1 cellular context compared by ENCODE assay signal in genomic region chr12:123532808-123533649, GRCh38.
TF ChIP-seq lines count a peak whose summit lies in the region.

No MANE protein-coding gene starts in this region.

TF ChIP-seq in HepG2, 621 proteins besides CTCF, POLR2A, EP300 and RAD21 (continued from another document and continues in another):
- TF ChIP-seq AGO1 (IDR thresholded peaks at IDR 0.05; ENCODE audit: low read depth, low read length, poor library complexity, severe bottlenecking) (no peak), ZNF737 (CRISPR knock-in tag; IDR thresholded peaks at IDR 0.05; ENCODE audit: borderline replicate concordance) (0 out of 2 replicates have a peak, but pooled peaks have one; percentile 26), HNRNPLL (IDR thresholded peaks at IDR 0.05; ENCODE audit: low read depth, low read length, poor library complexity, severe bottlenecking) (peak; percentile 59), HDAC2 (CRISPR knock-in tag; IDR thresholded peaks at IDR 0.05) (peak; percentile 73; the same call in 1 of the 2 replicates), ZFP82 (CRISPR knock-in tag; IDR thresholded peaks at IDR 0.05; ENCODE audit: borderline replicate concordance) (no peak), BRCA1 (CRISPR knock-in tag; IDR thresholded peaks at IDR 0.05) (no peak), THYN1 (CRISPR knock-in tag; IDR thresholded peaks at IDR 0.05; ENCODE audit: borderline replicate concordance, low read depth) (no peak), ZFP41 (CRISPR knock-in tag; IDR thresholded peaks at IDR 0.05; ENCODE audit: borderline replicate concordance) (peak; percentile 71; the same call in 1 of the 2 replicates), ZNF781 (CRISPR knock-in tag; IDR thresholded peaks at IDR 0.05; ENCODE audit: borderline replicate concordance, not compliant biosample characterization) (no peak), ESRRA (CRISPR knock-in tag; IDR thresholded peaks at IDR 0.05; ENCODE audit: low read depth) (peak; percentile 81; the same call in 1 of the 2 replicates), TCF7 (IDR thresholded peaks at IDR 0.05; ENCODE audit: low read depth) (no peak), ARID5B (CRISPR knock-in tag; IDR thresholded peaks at IDR 0.05) (peak; percentile 53), ZNF746 (CRISPR knock-in tag; IDR thresholded peaks at IDR 0.05) (peak; percentile 24; the same call in 1 of the 2 replicates), SIX4 (CRISPR knock-in tag; IDR thresholded peaks at IDR 0.05) (0 out of 2 replicates have a peak, but pooled peaks have one; percentile 43), KAT7 (CRISPR knock-in tag; IDR thresholded peaks at IDR 0.05; ENCODE audit: borderline replicate concordance) (peak; percentile 75; the same call in 1 of the 2 replicates), FOXA1 (IDR thresholded peaks at IDR 0.05) (no peak), FOXA1 (CRISPR knock-in tag; IDR thresholded peaks at IDR 0.05) (no peak), ZMAT5 (CRISPR knock-in tag; IDR thresholded peaks at IDR 0.05; ENCODE audit: borderline replicate concordance, low read depth) (no peak), CCDC6 (CRISPR knock-in tag; IDR thresholded peaks at IDR 0.05) (no peak), RNF2 (conservative IDR thresholded peaks at IDR 0.05; ENCODE audit: low read depth) (peak; percentile 78; the same call in 1 of the 2 replicates), ZSCAN30 (CRISPR knock-in tag; IDR thresholded peaks at IDR 0.05) (no peak), EZH2 (conservative IDR thresholded peaks at IDR 0.05; ENCODE audit: low read depth, low read length) (no peak), ZNF292 (CRISPR knock-in tag; IDR thresholded peaks at IDR 0.05; ENCODE audit: borderline replicate concordance, low read depth) (no peak), TSC22D2 (CRISPR knock-in tag; IDR thresholded peaks at IDR 0.05; ENCODE audit: borderline replicate concordance) (0 out of 2 replicates have a peak, but pooled peaks have one; percentile 50), MIER3 (CRISPR knock-in tag; IDR thresholded peaks at IDR 0.05; ENCODE audit: borderline replicate concordance) (no peak), HNF4G (IDR thresholded peaks at IDR 0.05; ENCODE audit: borderline replicate concordance, low read depth, low read length) (no peak), HNF4G (CRISPR knock-in tag; IDR thresholded peaks at IDR 0.05; ENCODE audit: borderline replicate concordance, low read depth) (no peak), IKZF4 (CRISPR knock-in tag; IDR thresholded peaks at IDR 0.05; ENCODE audit: borderline replicate concordance, low read depth, not compliant biosample characterization) (peak; percentile 92), SNRNP70 (IDR thresholded peaks at IDR 0.05; ENCODE audit: low read depth, low read length) (no peak), SMARCE1 (IDR thresholded peaks at IDR 0.05; ENCODE audit: borderline replicate concordance) (no peak), NR1H2 (CRISPR knock-in tag; IDR thresholded peaks at IDR 0.05; ENCODE audit: borderline replicate concordance, low read depth) (peak; percentile 93), GATAD1 (CRISPR knock-in tag; IDR thresholded peaks at IDR 0.05) (no peak), ZBTB20 (CRISPR knock-in tag; IDR thresholded peaks at IDR 0.05; ENCODE audit: borderline replicate concordance, low read depth) (peak; percentile 82; the same call in 1 of the 2 replicates), POLR2AphosphoS5 (IDR thresholded peaks at IDR 0.05; ENCODE audit: low read depth, low read length) (no peak), ZNF607 (CRISPR knock-in tag; IDR thresholded peaks at IDR 0.05; ENCODE audit: borderline replicate concordance) (peak; percentile 68; the same call in 1 of the 2 replicates), KLF16 (CRISPR knock-in tag; IDR thresholded peaks at IDR 0.05) (peak in 1 of 2 experiments; percentile 27; a peak in 1 of 4 replicates), NFKB2 (CRISPR knock-in tag; IDR thresholded peaks at IDR 0.05; ENCODE audit: borderline replicate concordance) (peak; percentile 61), BCLAF1 (IDR thresholded peaks at IDR 0.05) (no peak)
- TF ChIP-seq, protein P1, sequence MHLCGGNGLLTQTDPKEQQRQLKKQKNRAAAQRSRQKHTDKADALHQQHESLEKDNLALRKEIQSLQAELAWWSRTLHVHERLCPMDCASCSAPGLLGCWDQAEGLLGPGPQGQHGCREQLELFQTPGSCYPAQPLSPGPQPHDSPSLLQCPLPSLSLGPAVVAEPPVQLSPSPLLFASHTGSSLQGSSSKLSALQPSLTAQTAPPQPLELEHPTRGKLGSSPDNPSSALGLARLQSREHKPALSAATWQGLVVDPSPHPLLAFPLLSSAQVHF (CRISPR knock-in tag; IDR thresholded peaks at IDR 0.05) = no peak
- TF ChIP-seq, protein P2, sequence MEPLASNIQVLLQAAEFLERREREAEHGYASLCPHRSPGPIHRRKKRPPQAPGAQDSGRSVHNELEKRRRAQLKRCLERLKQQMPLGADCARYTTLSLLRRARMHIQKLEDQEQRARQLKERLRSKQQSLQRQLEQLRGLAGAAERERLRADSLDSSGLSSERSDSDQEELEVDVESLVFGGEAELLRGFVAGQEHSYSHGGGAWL (CRISPR knock-in tag; IDR thresholded peaks at IDR 0.05) = 0 out of 2 replicates have a peak, but pooled peaks have one; percentile 80
- TF ChIP-seq, protein P3, sequence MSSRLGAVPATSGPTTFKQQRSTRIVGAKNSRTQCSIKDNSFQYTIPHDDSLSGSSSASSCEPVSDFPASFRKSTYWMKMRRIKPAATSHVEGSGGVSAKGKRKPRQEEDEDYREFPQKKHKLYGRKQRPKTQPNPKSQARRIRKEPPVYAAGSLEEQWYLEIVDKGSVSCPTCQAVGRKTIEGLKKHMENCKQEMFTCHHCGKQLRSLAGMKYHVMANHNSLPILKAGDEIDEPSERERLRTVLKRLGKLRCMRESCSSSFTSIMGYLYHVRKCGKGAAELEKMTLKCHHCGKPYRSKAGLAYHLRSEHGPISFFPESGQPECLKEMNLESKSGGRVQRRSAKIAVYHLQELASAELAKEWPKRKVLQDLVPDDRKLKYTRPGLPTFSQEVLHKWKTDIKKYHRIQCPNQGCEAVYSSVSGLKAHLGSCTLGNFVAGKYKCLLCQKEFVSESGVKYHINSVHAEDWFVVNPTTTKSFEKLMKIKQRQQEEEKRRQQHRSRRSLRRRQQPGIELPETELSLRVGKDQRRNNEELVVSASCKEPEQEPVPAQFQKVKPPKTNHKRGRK (CRISPR knock-in tag; IDR thresholded peaks at IDR 0.05) = peak; percentile 83; the same call in 1 of the 2 replicates
- TF ChIP-seq, protein P4, sequence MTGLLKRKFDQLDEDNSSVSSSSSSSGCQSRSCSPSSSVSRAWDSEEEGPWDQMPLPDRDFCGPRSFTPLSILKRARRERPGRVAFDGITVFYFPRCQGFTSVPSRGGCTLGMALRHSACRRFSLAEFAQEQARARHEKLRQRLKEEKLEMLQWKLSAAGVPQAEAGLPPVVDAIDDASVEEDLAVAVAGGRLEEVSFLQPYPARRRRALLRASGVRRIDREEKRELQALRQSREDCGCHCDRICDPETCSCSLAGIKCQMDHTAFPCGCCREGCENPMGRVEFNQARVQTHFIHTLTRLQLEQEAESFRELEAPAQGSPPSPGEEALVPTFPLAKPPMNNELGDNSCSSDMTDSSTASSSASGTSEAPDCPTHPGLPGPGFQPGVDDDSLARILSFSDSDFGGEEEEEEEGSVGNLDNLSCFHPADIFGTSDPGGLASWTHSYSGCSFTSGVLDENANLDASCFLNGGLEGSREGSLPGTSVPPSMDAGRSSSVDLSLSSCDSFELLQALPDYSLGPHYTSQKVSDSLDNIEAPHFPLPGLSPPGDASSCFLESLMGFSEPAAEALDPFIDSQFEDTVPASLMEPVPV (CRISPR knock-in tag; IDR thresholded peaks at IDR 0.05) = peak; percentile 52; the same call in 1 of the 2 replicates
- TF ChIP-seq, protein P5, sequence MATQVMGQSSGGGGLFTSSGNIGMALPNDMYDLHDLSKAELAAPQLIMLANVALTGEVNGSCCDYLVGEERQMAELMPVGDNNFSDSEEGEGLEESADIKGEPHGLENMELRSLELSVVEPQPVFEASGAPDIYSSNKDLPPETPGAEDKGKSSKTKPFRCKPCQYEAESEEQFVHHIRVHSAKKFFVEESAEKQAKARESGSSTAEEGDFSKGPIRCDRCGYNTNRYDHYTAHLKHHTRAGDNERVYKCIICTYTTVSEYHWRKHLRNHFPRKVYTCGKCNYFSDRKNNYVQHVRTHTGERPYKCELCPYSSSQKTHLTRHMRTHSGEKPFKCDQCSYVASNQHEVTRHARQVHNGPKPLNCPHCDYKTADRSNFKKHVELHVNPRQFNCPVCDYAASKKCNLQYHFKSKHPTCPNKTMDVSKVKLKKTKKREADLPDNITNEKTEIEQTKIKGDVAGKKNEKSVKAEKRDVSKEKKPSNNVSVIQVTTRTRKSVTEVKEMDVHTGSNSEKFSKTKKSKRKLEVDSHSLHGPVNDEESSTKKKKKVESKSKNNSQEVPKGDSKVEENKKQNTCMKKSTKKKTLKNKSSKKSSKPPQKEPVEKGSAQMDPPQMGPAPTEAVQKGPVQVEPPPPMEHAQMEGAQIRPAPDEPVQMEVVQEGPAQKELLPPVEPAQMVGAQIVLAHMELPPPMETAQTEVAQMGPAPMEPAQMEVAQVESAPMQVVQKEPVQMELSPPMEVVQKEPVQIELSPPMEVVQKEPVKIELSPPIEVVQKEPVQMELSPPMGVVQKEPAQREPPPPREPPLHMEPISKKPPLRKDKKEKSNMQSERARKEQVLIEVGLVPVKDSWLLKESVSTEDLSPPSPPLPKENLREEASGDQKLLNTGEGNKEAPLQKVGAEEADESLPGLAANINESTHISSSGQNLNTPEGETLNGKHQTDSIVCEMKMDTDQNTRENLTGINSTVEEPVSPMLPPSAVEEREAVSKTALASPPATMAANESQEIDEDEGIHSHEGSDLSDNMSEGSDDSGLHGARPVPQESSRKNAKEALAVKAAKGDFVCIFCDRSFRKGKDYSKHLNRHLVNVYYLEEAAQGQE (IDR thresholded peaks at IDR 0.05; ENCODE audit: borderline replicate concordance in 1 of 2, low read depth in 1 of 2, low read length in 2 of 2) = no peak
- TF ChIP-seq, protein P6, sequence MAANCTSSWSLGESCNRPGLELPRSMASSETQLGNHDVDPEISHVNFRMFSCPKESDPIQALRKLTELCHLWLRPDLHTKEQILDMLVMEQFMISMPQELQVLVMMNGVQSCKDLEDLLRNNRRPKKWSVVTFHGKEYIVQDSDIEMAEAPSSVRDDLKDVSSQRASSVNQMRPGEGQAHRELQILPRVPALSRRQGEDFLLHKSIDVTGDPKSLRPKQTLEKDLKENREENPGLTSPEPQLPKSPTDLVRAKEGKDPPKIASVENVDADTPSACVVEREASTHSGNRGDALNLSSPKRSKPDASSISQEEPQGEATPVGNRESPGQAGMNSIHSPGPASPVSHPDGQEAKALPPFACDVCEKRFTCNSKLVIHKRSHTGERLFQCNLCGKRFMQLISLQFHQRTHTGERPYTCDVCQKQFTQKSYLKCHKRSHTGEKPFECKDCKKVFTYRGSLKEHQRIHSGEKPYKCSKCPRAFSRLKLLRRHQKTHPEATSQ (CRISPR knock-in tag; IDR thresholded peaks at IDR 0.05; ENCODE audit: borderline replicate concordance) = no peak
- TF ChIP-seq, protein P7, sequence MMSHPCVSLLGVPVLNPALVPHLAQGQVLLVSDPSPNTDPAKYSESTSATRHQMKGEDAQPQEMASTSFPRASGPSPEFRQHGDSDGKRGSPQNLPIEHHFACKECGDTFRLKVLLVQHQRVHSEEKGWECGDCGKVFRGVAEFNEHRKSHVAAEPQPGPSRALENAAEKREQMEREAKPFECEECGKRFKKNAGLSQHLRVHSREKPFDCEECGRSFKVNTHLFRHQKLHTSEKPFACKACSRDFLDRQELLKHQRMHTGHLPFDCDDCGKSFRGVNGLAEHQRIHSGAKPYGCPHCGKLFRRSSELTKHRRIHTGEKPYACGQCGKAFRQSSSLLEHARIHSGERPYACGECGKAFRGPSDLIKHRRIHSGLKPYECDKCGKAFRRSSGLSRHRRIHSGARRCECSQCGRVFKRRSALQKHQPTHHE (CRISPR knock-in tag; IDR thresholded peaks at IDR 0.05; ENCODE audit: borderline replicate concordance) = 0 out of 2 replicates have a peak, but pooled peaks have one; percentile 55
